In genomic region chr1:1616838-1617237, GRCh38 we compare ENCODE assay signal across 6 cellular contexts. TPM values are rescaled to one million over a fixed set of nuclear protein-coding genes. Genes with fewer than 3 reads are reported as not detected.
DNase-seq lines count a peak whose midpoint lies in the region; ATAC-seq and TF ChIP-seq lines count a peak whose summit lies in the region.

No MANE protein-coding gene starts in this region.

- H3K27me3 ChIP-seq in Loucy (ENCODE audit: insufficient read depth, low read length, poor library complexity, severe bottlenecking) = no peaks in the 10 kb centered on the region
- H3K27me3 ChIP-seq in endocrine pancreas (ENCODE audit: control insufficient read depth, insufficient read depth, low read length) = no peaks in the 10 kb centered on the region
- no peaks in the 10 kb centered on the region for H3K27me3 ChIP-seq in sigmoid colon
- no peaks in the 10 kb centered on the region for H3K27me3 ChIP-seq in foreskin keratinocyte

- H3K9me3 ChIP-seq in Loucy (ENCODE audit: insufficient read depth, low read depth, low read length) (no peaks in the 10 kb centered on the region), endocrine pancreas (ENCODE audit: control insufficient read depth, low read length) (no peaks in the 10 kb centered on the region), sigmoid colon (no peaks in the 10 kb centered on the region)

- no peak overlapping the region for H2AFZ ChIP-seq in Loucy (ENCODE audit: low read length)

- peaks cover 16% of the 10 kb centered on the region for H4K20me1 ChIP-seq in Loucy (ENCODE audit: insufficient read depth, low read length, poor library complexity, severe bottlenecking)

- H3K4me1 ChIP-seq in Loucy (ENCODE audit: insufficient read depth, low read length, poor library complexity, severe bottlenecking) (peaks cover 28% of the 10 kb centered on the region), endocrine pancreas (ENCODE audit: control insufficient read depth, insufficient read depth, low read length) (no peaks in the 10 kb centered on the region), sigmoid colon (peaks cover 0 to 37% (median 30%) of the 10 kb centered on the region in 4 donors), foreskin keratinocyte (no peaks in the 10 kb centered on the region)

- H3K9me2 ChIP-seq in Loucy (replicated peaks; ENCODE audit: low read depth, low read length) = no peaks in the 10 kb centered on the region

- TF ChIP-seq CTCF in Loucy (conservative IDR thresholded peaks at IDR 0.05; ENCODE audit: low read length) = no peak
- TF ChIP-seq CTCF in sigmoid colon (IDR thresholded peaks at IDR 0.05) = no peak
- no peak for TF ChIP-seq CTCF in foreskin keratinocyte (conservative IDR thresholded peaks at IDR 0.05)

- 55 to 85% methylated on average over 19 of the region's 19 CpGs for WGBS in sigmoid colon, 2 donors

- no peak for DNase-seq in sigmoid colon
- DNase-seq in DMS114 treated with DMSO at 0.1 percent for 48 hours (lab: John Stamatoyannopoulos, UW; ENCODE audit: unreplicated experiment) = no peak
- DNase-seq in Ammon's horn (ENCODE audit: low spot score) = no peak
- no peak for DNase-seq in foreskin keratinocyte

- H3K27ac ChIP-seq in sigmoid colon (peak overlapping the region in 3 of 4 donors; percentile 100), foreskin keratinocyte (no peak overlapping the region)

- no peak for ATAC-seq in foreskin keratinocyte

- H3K4me2 ChIP-seq in Loucy (ENCODE audit: low read depth, low read length, poor library complexity, severe bottlenecking) = peak overlapping the region; percentile 92

- H3K9ac ChIP-seq in Loucy (ENCODE audit: low read depth, low read length, poor library complexity, severe bottlenecking) (peak overlapping the region; percentile 99), endocrine pancreas (ENCODE audit: control insufficient read depth, insufficient read depth, low read length) (peak overlapping the region; percentile 5)

- peaks cover 25% of the 10 kb centered on the region for H3K79me2 ChIP-seq in Loucy (ENCODE audit: insufficient read depth, low read length)

- H3K36me3 ChIP-seq in Loucy (ENCODE audit: insufficient read depth, low read length) (no peaks in the 10 kb centered on the region), endocrine pancreas (ENCODE audit: control insufficient read depth, insufficient read depth, low read length) (no peaks in the 10 kb centered on the region), sigmoid colon (peaks cover 0 to 18% (median 3%) of the 10 kb centered on the region in 4 donors)

- no peak for TF ChIP-seq POLR2A in sigmoid colon (IDR thresholded peaks at IDR 0.05)

- no peak for TF ChIP-seq EP300 in sigmoid colon (IDR thresholded peaks at IDR 0.05)

- intact Hi-C loops in sigmoid colon (cut with DNase I) = no loop called here

- H3F3A ChIP-seq in Loucy (ENCODE audit: low read depth) = no peaks in the 10 kb centered on the region

- H3K4me3 ChIP-seq in Loucy (ENCODE audit: low read length, poor library complexity, severe bottlenecking) = peak overlapping the region; percentile 94
- no peak overlapping the region for H3K4me3 ChIP-seq in endocrine pancreas (ENCODE audit: control insufficient read depth, insufficient read depth, low read length)
- H3K4me3 ChIP-seq in sigmoid colon = peak overlapping the region; percentile 72 to 99 (median 98)

RNA-seq across cellular contexts. Expression of gene MIB2, which starts 1.5 kb away (rescaled TPM):
- total RNA-seq in sigmoid colon (10 to 100 TPM; 32.7 to 95.3 (median 53.6) TPM), foreskin keratinocyte (51.8 and 57.3 TPM in 2 replicates)
- polyA plus RNA-seq in sigmoid colon (10 to 100 TPM; 24.6 to 77.6 (median 33.3) TPM), foreskin keratinocyte (54.3 and 70.1 TPM in 2 replicates)

RNA-seq across cellular contexts. Expression of gene MMP23B, which starts 15.1 kb away (rescaled TPM):
- total RNA-seq in sigmoid colon = 10 to 100 TPM in 2 of 4 donors, 1 to 10 TPM in 2; 1.8 to 58.7 (median 17.2) TPM
- polyA plus RNA-seq in sigmoid colon = 1 to 10 TPM; 2.2 to 3.6 (median 2.3) TPM
- total RNA-seq in foreskin keratinocyte = 1.2 TPM in 1 of 2 replicates, not detected in the other
- 0.86 and 1.3 TPM in 2 replicates for polyA plus RNA-seq in foreskin keratinocyte

RNA-seq across cellular contexts. Expression of gene FNDC10, which starts 16.9 kb away (rescaled TPM):
- 1 to 10 TPM in 3 of 4 donors, under 1 TPM in 1; 0.82 to 2.8 (median 1.6) TPM for total RNA-seq in sigmoid colon
- 1 to 10 TPM; 1.2 to 3.5 (median 2.8) TPM for polyA plus RNA-seq in sigmoid colon
- 7.1 and 7.2 TPM in 2 replicates for total RNA-seq in foreskin keratinocyte
- polyA plus RNA-seq in foreskin keratinocyte = 10.7 and 11.2 TPM in 2 replicates

RNA-seq across cellular contexts. Expression of gene CDK11B, which starts 42.0 kb away (rescaled TPM):
- total RNA-seq in sigmoid colon = 10 to 100 TPM; 23.9 to 51.0 (median 27.8) TPM
- polyA plus RNA-seq in sigmoid colon = 10 to 100 TPM; 30.0 to 38.4 (median 37.9) TPM
- 16.6 and 21.3 TPM in 2 replicates for total RNA-seq in foreskin keratinocyte
- 27.9 and 30.1 TPM in 2 replicates for polyA plus RNA-seq in foreskin keratinocyte

RNA-seq across cellular contexts. Expression of gene SSU72, which starts 42.2 kb away (rescaled TPM):
- total RNA-seq in sigmoid colon = 100 to 1,000 TPM in 3 of 4 donors, 10 to 100 TPM in 1; 98.9 to 119 (median 109) TPM
- 100 to 1,000 TPM; 129 to 165 (median 150) TPM for polyA plus RNA-seq in sigmoid colon
- total RNA-seq in foreskin keratinocyte = 106 and 121 TPM in 2 replicates
- 167 and 179 TPM in 2 replicates for polyA plus RNA-seq in foreskin keratinocyte
